Comparison of ENCODE assay signal across 8 cellular contexts in genomic region chr3:129690406-129690805, GRCh38.
DNase-seq lines count a peak whose midpoint lies in the region; ATAC-seq, FAIRE-seq and TF ChIP-seq lines count a peak whose summit lies in the region.

No MANE protein-coding gene starts in this region.

- H3K27me3 ChIP-seq in MG63 (no peaks in the 10 kb centered on the region), Panc1 (ENCODE audit: control insufficient read depth, insufficient read depth, low read length) (no peaks in the 10 kb centered on the region), bronchial epithelial cell (ENCODE audit: control insufficient read depth, insufficient read depth, low read length) (no peaks in the 10 kb centered on the region)

- POLR2A ChIA-PET in Panc1 (lab: Charles Lee): no interaction called here

- CTCF ChIA-PET in activated naive CD4-positive, alpha-beta T cell treated with anti-CD3 and anti-CD28 coated beads, Interleukin-2, amount 10 ng/mL, durations not matched to agents 7 days and 5 days (lab: Charles Lee): no interaction called here
- CTCF ChIA-PET in Panc1 (lab: Charles Lee): no interaction called here

- H3K4me3 ChIP-seq in MG63: no peak overlapping the region
- no peak overlapping the region for H3K4me3 ChIP-seq in Panc1 (ENCODE audit: low read depth in 2 of 2, low read length in 2 of 2)
- H3K4me3 ChIP-seq in bronchial epithelial cell (ENCODE audit: low read depth, low read length): no peak overlapping the region

- FAIRE-seq in bronchial epithelial cell (lab: Jason Lieb, UNC): no peak

- intact Hi-C loops in Panc1 (cut with micrococcal nuclease; ENCODE audit: unreplicated experiment): no loop called here

- peaks cover 2% of the 10 kb centered on the region for H3K9me3 Mint-ChIP-seq in activated naive CD4-positive, alpha-beta T cell treated with anti-CD3 and anti-CD28 coated beads, Interleukin-2, amount 10 ng/mL, durations not matched to agents 7 days and 5 days

- in situ Hi-C loops in Panc1 (cut with HindIII; ENCODE audit: low pct_unique_long_range_greater_than_20kb, low sequenced_read_pairs): no loop called here

- no peak overlapping the region for H3K4me3 Mint-ChIP-seq in activated naive CD4-positive, alpha-beta T cell treated with anti-CD3 and anti-CD28 coated beads, Interleukin-2, amount 10 ng/mL, durations not matched to agents 7 days and 5 days

- peaks cover 2% of the 10 kb centered on the region for H3K36me3 Mint-ChIP-seq in activated naive CD4-positive, alpha-beta T cell treated with anti-CD3 and anti-CD28 coated beads, Interleukin-2, amount 10 ng/mL, durations not matched to agents 7 days and 5 days

- H3K36me3 ChIP-seq in MG63 (no peaks in the 10 kb centered on the region; the same call in 1 of the 2 replicates), Panc1 (ENCODE audit: control insufficient read depth, insufficient read depth, low read length) (no peaks in the 10 kb centered on the region), bronchial epithelial cell (ENCODE audit: control insufficient read depth, insufficient read depth, low read length) (no peaks in the 10 kb centered on the region)

- no peaks in the 10 kb centered on the region for H3K9me3 ChIP-seq in MG63
- no peaks in the 10 kb centered on the region for H3K9me3 ChIP-seq in Panc1 (ENCODE audit: control insufficient read depth, insufficient read depth, low read depth, low read length)

- H3K4me1 Mint-ChIP-seq in activated naive CD4-positive, alpha-beta T cell treated with anti-CD3 and anti-CD28 coated beads, Interleukin-2, amount 10 ng/mL, durations not matched to agents 7 days and 5 days: no peaks in the 10 kb centered on the region

- peak; percentile 35 for DNase-seq in activated naive CD4-positive, alpha-beta T cell treated with anti-CD3 and anti-CD28 coated beads, Interleukin-2, amount 10 ng/mL, durations not matched to agents 7 days and 5 days
- no peak for DNase-seq in activated naive CD4-positive, alpha-beta T cell (lab: John Stamatoyannopoulos, UW)
- DNase-seq in MG63 (peak; percentile 9), Panc1 (ENCODE audit: low read depth, low spot score) (peak; percentile 28), bronchial epithelial cell (ENCODE audit: low read depth) (peak; percentile 80), kidney glomerular epithelial cell (lab: John Stamatoyannopoulos, UW) (peak; percentile 29), epidermal melanocyte (ENCODE audit: insufficient read length, low spot score) (no peak)

- H3K27ac Mint-ChIP-seq in activated naive CD4-positive, alpha-beta T cell treated with anti-CD3 and anti-CD28 coated beads, Interleukin-2, amount 10 ng/mL, durations not matched to agents 7 days and 5 days: no peak overlapping the region

- BruUV-seq in Panc1 (replicated peaks; lab: Mats Ljungman, UMichigan): no TSS peak

- peak; percentile 95 for ATAC-seq in GM21723 (IDR thresholded peaks at IDR 0.05; ENCODE audit: unreplicated experiment)
- peak; percentile 86 for ATAC-seq in Panc1

- TF ChIP-seq CTCF in Panc1 (IDR thresholded peaks at IDR 0.05) (no peak), bronchial epithelial cell (IDR thresholded peaks at IDR 0.05; ENCODE audit: insufficient read depth, low read length, severe bottlenecking) (no peak)

- H3K27me3 Mint-ChIP-seq in activated naive CD4-positive, alpha-beta T cell treated with anti-CD3 and anti-CD28 coated beads, Interleukin-2, amount 10 ng/mL, durations not matched to agents 7 days and 5 days: no peaks in the 10 kb centered on the region

- H3K27ac ChIP-seq in Panc1 (ENCODE audit: low read length): no peak overlapping the region

- peaks cover 10% of the 10 kb centered on the region for H3K4me1 ChIP-seq in Panc1 (ENCODE audit: control insufficient read depth, insufficient read depth, low read length)

Comparison
In these comparisons a context has a peak if more than half of its experiments do, and no peak if none do; other contexts are left out.
1. DNase-seq: peak in activated naive CD4-positive, alpha-beta T cell treated with anti-CD3 and anti-CD28 coated beads, Interleukin-2, amount 10 ng/mL, durations not matched to agents 7 days and 5 days (single experiment), MG63 (single experiment), Panc1 (single experiment), bronchial epithelial cell (single experiment) and kidney glomerular epithelial cell (single experiment); none in activated naive CD4-positive, alpha-beta T cell (0 of 4) and epidermal melanocyte (single experiment).